ENCODE assay signal across 26 cellular contexts in genomic region chr4:128684031-128684430, GRCh38.
DNase-seq lines count a peak whose midpoint lies in the region; ATAC-seq, FAIRE-seq and TF ChIP-seq lines count a peak whose summit lies in the region.
"Had no signal": no experiment of that assay in that cellular context is flagged by ENCODE, and none has a peak within 500 bp of the region (broad histone marks: within the 10 kb centered on the region; RNA-seq: fewer than 3 reads in every experiment).

No MANE protein-coding gene starts in this region.

- H3K9me3 ChIP-seq in DOHH2 (ENCODE audit: control insufficient read depth, insufficient read depth, low read length) (no peaks in the 10 kb centered on the region), Karpas-422 (ENCODE audit: low read length) (no peaks in the 10 kb centered on the region), GM12878 (replicated peaks; ENCODE audit: control insufficient read depth, insufficient read depth, low read length) (peaks cover 7% of the 10 kb centered on the region; the same call in 2 of the 3 replicates)
- H3K9me3 ChIP-seq: MG63, SJCRH30 had no signal

- H3K36me3 ChIP-seq in DOHH2 (ENCODE audit: control insufficient read depth, low read length), result no peaks in the 10 kb centered on the region
- H3K36me3 ChIP-seq in Karpas-422 (ENCODE audit: insufficient read depth, low read length), result no peaks in the 10 kb centered on the region
- H3K36me3 ChIP-seq in GM12878 (ENCODE audit: control insufficient read depth in 2 of 2, insufficient read depth in 2 of 2, low read length in 1 of 2), result no peaks in the 10 kb centered on the region
- H3K36me3 ChIP-seq: MG63, SJCRH30 had no signal

- no TSS peak for BruUV-seq in GM12878 (replicated peaks; lab: Mats Ljungman, UMichigan)

- RAD21 ChIA-PET in GM12878 (lab: Charles Lee; ENCODE audit: unreplicated experiment), result no interaction called here

- DNase-seq in Karpas-422 (no peak), GM12878 (ENCODE audit: low read depth, low spot score) (no peak), SW 1271 (lab: John Stamatoyannopoulos, UW) (no peak)
- no peak for DNase-seq in naive thymus-derived CD8-positive, alpha-beta T cell
- no peak for DNase-seq in activated CD4-positive, alpha-beta memory T cell treated with anti-CD3 and anti-CD28 coated beads for 36 hours
- DNase-seq: CD4-positive, alpha-beta T cell; COR-L47; DMS79 treated with DMSO at 0.1 percent for 48 hours; GM23248; MG63; NCI-H1092; NCI-H1436; NCI-H187 treated with DMSO at 0.1 percent for 48 hours; NCI-H2107; NCI-H2227 treated with DMSO at 0.1 percent for 48 hours; NCI-H510A; NCI-H774; NK-92 treated with Interleukin-12 subunit alpha and Interleukin-12 subunit beta, amount 100 ng/mL, for 24 hours; OCI-M1; SJCRH30 had no signal

- in situ Hi-C loops in GM12878 (cut with MboI), result no loop called here

- CTCF ChIA-PET in GM12878 (lab: Yijun Ruan, JAX), result interaction anchor here (2.1 kb wide), 1 partner anchor 9 kb away, joined by 5 read pairs; no protein-coding TSS in a partner anchor
- CTCF ChIA-PET in activated CD4-positive, alpha-beta memory T cell treated with anti-CD3 and anti-CD28 coated beads for 36 hours (lab: Charles Lee), result no interaction called here

- H2AFZ ChIP-seq in Karpas-422 (ENCODE audit: low read length) (no peak overlapping the region), GM12878 (ENCODE audit: control insufficient read depth, low read depth, low read length) (no peak overlapping the region)
- H2AFZ ChIP-seq: GM23248 had no signal

- H4K20me1 ChIP-seq in DOHH2 (ENCODE audit: control insufficient read depth, insufficient read depth, low read depth, low read length) (no peaks in the 10 kb centered on the region), Karpas-422 (ENCODE audit: insufficient read depth, low read depth, low read length) (no peaks in the 10 kb centered on the region), GM12878 (ENCODE audit: control insufficient read depth, insufficient read depth) (no peaks in the 10 kb centered on the region)

- intact Hi-C loops in GM12878 (cut with micrococcal nuclease; ENCODE audit: unreplicated experiment), result no loop called here
- intact Hi-C loops in activated CD4-positive, alpha-beta memory T cell treated with anti-CD3 and anti-CD28 coated beads for 36 hours (cut with micrococcal nuclease), result no loop called here

- no peak; the same call in 2 of the 3 replicates for ATAC-seq in GM12878
- ATAC-seq in stimulated activated memory B cell treated with anti-CD40 and anti-IgM and Interleukin-4, amounts not matched to agents 10 μg/mL and 1 μg/mL and 100 μg/mL, for 72 hours, result no peak
- ATAC-seq in naive thymus-derived CD8-positive, alpha-beta T cell, result no peak
- ATAC-seq: A549 had no signal

- no peak for TF ChIP-seq POLR2A in GM12878 (IDR thresholded peaks at IDR 0.05; ENCODE audit: low read depth, low read length)

- H3K4me3 ChIP-seq in DOHH2 (ENCODE audit: low read length) (no peak overlapping the region), Karpas-422 (ENCODE audit: low read length) (no peak overlapping the region), GM12878 (no peak overlapping the region)
- H3K4me3 ChIP-seq: A549, GM23248, MG63, SJCRH30 had no signal

- no peaks in the 10 kb centered on the region for H3K79me2 ChIP-seq in DOHH2 (ENCODE audit: control insufficient read depth, low read length)
- no peaks in the 10 kb centered on the region for H3K79me2 ChIP-seq in Karpas-422 (ENCODE audit: low read length)
- H3K79me2 ChIP-seq in GM12878 (ENCODE audit: control insufficient read depth, insufficient read depth, low read length), result no peaks in the 10 kb centered on the region

- no peaks in the 10 kb centered on the region for H3K9me2 ChIP-seq in DOHH2 (replicated peaks; ENCODE audit: control insufficient read depth, low read length)
- no peaks in the 10 kb centered on the region for H3K9me2 ChIP-seq in Karpas-422 (replicated peaks; ENCODE audit: insufficient read depth, low read length)

- no peak overlapping the region for H3K9ac ChIP-seq in Karpas-422 (ENCODE audit: low read length)
- no peak overlapping the region for H3K9ac ChIP-seq in GM12878 (ENCODE audit: control insufficient read depth, insufficient read depth, low read length)
- H3K9ac ChIP-seq: GM23248 had no signal

- peaks cover 19% of the 10 kb centered on the region for H3K4me1 ChIP-seq in DOHH2 (ENCODE audit: control insufficient read depth, low read length)
- H3K4me1 ChIP-seq in Karpas-422 (ENCODE audit: low read length), result peaks cover 17% of the 10 kb centered on the region
- no peaks in the 10 kb centered on the region for H3K4me1 ChIP-seq in GM12878 (ENCODE audit: control insufficient read depth, insufficient read depth, low read length)
- H3K4me1 ChIP-seq: SJCRH30 had no signal

- H3K9me3 Mint-ChIP-seq in stimulated activated memory B cell treated with anti-CD40 and anti-IgM and Interleukin-4, amounts not matched to agents 10 μg/mL and 1 μg/mL and 100 μg/mL, for 72 hours, result no peaks in the 10 kb centered on the region
- no peaks in the 10 kb centered on the region for H3K9me3 Mint-ChIP-seq in naive thymus-derived CD8-positive, alpha-beta T cell
- H3K9me3 Mint-ChIP-seq in activated CD4-positive, alpha-beta memory T cell treated with anti-CD3 and anti-CD28 coated beads for 36 hours, result no peaks in the 10 kb centered on the region
- H3K9me3 Mint-ChIP-seq: T-helper 1 cell treated with Interleukin-12 subunit alpha and Interleukin-12 subunit beta and Interleukin-4 antibody, amounts not matched to agents 30 μg/mL and 1 μg/mL, for 36 hours had no signal

- H3K4me1 Mint-ChIP-seq in stimulated activated memory B cell treated with anti-CD40 and anti-IgM and Interleukin-4, amounts not matched to agents 10 μg/mL and 1 μg/mL and 100 μg/mL, for 72 hours, result peaks cover 14% of the 10 kb centered on the region
- H3K4me1 Mint-ChIP-seq in naive thymus-derived CD8-positive, alpha-beta T cell, result no peaks in the 10 kb centered on the region
- H3K4me1 Mint-ChIP-seq in activated CD4-positive, alpha-beta memory T cell treated with anti-CD3 and anti-CD28 coated beads for 36 hours (ENCODE audit: low read depth), result no peaks in the 10 kb centered on the region

- 2% methylated on average over 2 of the region's 2 CpGs for WGBS in GM12878 (ENCODE audit: insufficient coverage, insufficient replicate concordance, low lambda C conversion rate, missing lambda C conversion rate)

- H3K4me2 ChIP-seq in DOHH2 (ENCODE audit: low read length) (peak overlapping the region; percentile 40), Karpas-422 (ENCODE audit: low read depth, low read length, poor library complexity, severe bottlenecking) (peak overlapping the region; percentile 44), GM12878 (ENCODE audit: control insufficient read depth, insufficient read depth) (no peak overlapping the region)
- H3K4me2 ChIP-seq: A549 had no signal

- no peak for FAIRE-seq in GM12878 (lab: Jason Lieb, UNC)
- FAIRE-seq: A549, GM12891, RCC 7860 had no signal

- SMC1A ChIA-PET in GM12878 (lab: Charles Lee; ENCODE audit: uncharacterized antibody, unreplicated experiment), result interaction anchor here (0.8 kb wide), 1 partner anchor 9 kb away, joined by 4 read pairs; no protein-coding TSS in a partner anchor

- no peak for TF ChIP-seq CTCF in DOHH2 (IDR thresholded peaks at IDR 0.05; ENCODE audit: low read depth, low read length, poor library complexity, severe bottlenecking)
- TF ChIP-seq CTCF in GM12878 (IDR thresholded peaks at IDR 0.05 in 2 of 3, conservative IDR thresholded peaks at IDR 0.05 in 1 of 3; ENCODE audit: control insufficient read depth in 2 of 3, extremely low read depth in 1 of 3, insufficient read depth in 1 of 3, low read depth in 3 of 3, low read length in 3 of 3), result no peak

- no peaks in the 10 kb centered on the region for H3K36me3 Mint-ChIP-seq in stimulated activated memory B cell treated with anti-CD40 and anti-IgM and Interleukin-4, amounts not matched to agents 10 μg/mL and 1 μg/mL and 100 μg/mL, for 72 hours
- H3K36me3 Mint-ChIP-seq in naive thymus-derived CD8-positive, alpha-beta T cell, result peaks cover 0 to 4% (median 2%) of the 10 kb centered on the region in 3 donors
- no peaks in the 10 kb centered on the region for H3K36me3 Mint-ChIP-seq in activated CD4-positive, alpha-beta memory T cell treated with anti-CD3 and anti-CD28 coated beads for 36 hours

- no peak overlapping the region for H3K4me3 Mint-ChIP-seq in stimulated activated memory B cell treated with anti-CD40 and anti-IgM and Interleukin-4, amounts not matched to agents 10 μg/mL and 1 μg/mL and 100 μg/mL, for 72 hours
- no peak overlapping the region for H3K4me3 Mint-ChIP-seq in naive thymus-derived CD8-positive, alpha-beta T cell
- no peak overlapping the region for H3K4me3 Mint-ChIP-seq in activated CD4-positive, alpha-beta memory T cell treated with anti-CD3 and anti-CD28 coated beads for 36 hours
- H3K4me3 Mint-ChIP-seq: CD4-positive, alpha-beta T cell; T-helper 1 cell treated with Interleukin-12 subunit alpha and Interleukin-12 subunit beta and Interleukin-4 antibody, amounts not matched to agents 30 μg/mL and 1 μg/mL, for 36 hours had no signal

- no peak overlapping the region for H3K27ac ChIP-seq in DOHH2 (ENCODE audit: low read depth, low read length)
- no peak overlapping the region for H3K27ac ChIP-seq in Karpas-422 (ENCODE audit: low read length)
- no peak overlapping the region for H3K27ac ChIP-seq in GM12878 (ENCODE audit: control insufficient read depth, insufficient read depth)
- H3K27ac ChIP-seq: A549, GM23248, SJCRH30 had no signal

- peaks cover 4% of the 10 kb centered on the region; the same call in 1 of the 2 replicates for H3F3A ChIP-seq in DOHH2 (ENCODE audit: control insufficient read depth, insufficient read depth)

- POLR2A ChIA-PET in GM12878 (lab: Charles Lee), result no interaction called here
- POLR2A ChIA-PET in naive thymus-derived CD8-positive, alpha-beta T cell (lab: Charles Lee), result no interaction called here
- POLR2A ChIA-PET in activated CD4-positive, alpha-beta memory T cell treated with anti-CD3 and anti-CD28 coated beads for 36 hours (lab: Charles Lee), result no interaction called here

- peaks cover 11% of the 10 kb centered on the region for H3K27me3 Mint-ChIP-seq in stimulated activated memory B cell treated with anti-CD40 and anti-IgM and Interleukin-4, amounts not matched to agents 10 μg/mL and 1 μg/mL and 100 μg/mL, for 72 hours
- H3K27me3 Mint-ChIP-seq in naive thymus-derived CD8-positive, alpha-beta T cell, result peaks cover 4 to 22% (median 16%) of the 10 kb centered on the region in 5 donors
- H3K27me3 Mint-ChIP-seq in activated CD4-positive, alpha-beta memory T cell treated with anti-CD3 and anti-CD28 coated beads for 36 hours, result peaks cover 8% of the 10 kb centered on the region

- no peak for TF ChIP-seq EP300 in GM12878 (IDR thresholded peaks at IDR 0.05; ENCODE audit: borderline replicate concordance in 1 of 2, control insufficient read depth in 1 of 2, low read depth in 2 of 2, low read length in 2 of 2)

- TF ChIP-seq RAD21 in GM12878 (IDR thresholded peaks at IDR 0.05; ENCODE audit: insufficient read depth, low read depth, low read length), result no peak

- peak overlapping the region; percentile 44 for H3K27ac Mint-ChIP-seq in stimulated activated memory B cell treated with anti-CD40 and anti-IgM and Interleukin-4, amounts not matched to agents 10 μg/mL and 1 μg/mL and 100 μg/mL, for 72 hours
- H3K27ac Mint-ChIP-seq in naive thymus-derived CD8-positive, alpha-beta T cell, result no peak overlapping the region
- H3K27ac Mint-ChIP-seq in activated CD4-positive, alpha-beta memory T cell treated with anti-CD3 and anti-CD28 coated beads for 36 hours, result no peak overlapping the region
- H3K27ac Mint-ChIP-seq: CD4-positive, alpha-beta T cell; T-helper 1 cell treated with Interleukin-12 subunit alpha and Interleukin-12 subunit beta and Interleukin-4 antibody, amounts not matched to agents 30 μg/mL and 1 μg/mL, for 36 hours had no signal

- no peaks in the 10 kb centered on the region for H3K27me3 ChIP-seq in DOHH2 (ENCODE audit: control insufficient read depth, low read length)
- H3K27me3 ChIP-seq in Karpas-422 (ENCODE audit: low read length), result no peaks in the 10 kb centered on the region
- no peaks in the 10 kb centered on the region for H3K27me3 ChIP-seq in GM12878 (replicated peaks in 1 of 2; ENCODE audit: control insufficient read depth in 2 of 2, insufficient read depth in 2 of 2, low read length in 1 of 2)
- H3K27me3 ChIP-seq: MG63, SJCRH30 had no signal
